In the genomic region with DNA sequence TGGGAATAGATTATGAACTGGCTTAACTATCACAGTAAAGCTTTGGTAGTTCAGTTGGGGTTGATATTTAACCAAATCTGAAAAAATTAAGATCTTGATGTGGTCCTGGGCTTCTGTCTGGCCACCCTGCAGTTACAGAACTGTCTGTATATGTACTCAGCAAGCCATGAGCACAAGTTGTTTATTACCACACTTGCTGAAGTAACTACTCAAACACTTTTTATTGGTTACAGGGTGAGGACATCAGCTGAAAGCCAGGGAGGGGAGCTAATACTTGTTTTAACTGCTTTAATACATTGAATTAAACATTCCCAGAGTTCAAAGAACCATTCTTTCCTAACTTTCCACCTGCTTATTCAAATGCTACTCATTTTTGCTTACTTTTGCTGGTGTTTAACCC, we compare ENCODE assay signal across 16 cellular contexts. TPM values are rescaled to one million over a fixed set of nuclear protein-coding genes. Genes with fewer than 3 reads are reported as not detected.
"Had no signal": no experiment of that assay in that cellular context is flagged by ENCODE, and none has a peak within 500 bp of the region (broad histone marks: within the 10 kb centered on the region; RNA-seq: fewer than 3 reads in every experiment).

No MANE protein-coding gene starts in this region.

- H3K4me1 ChIP-seq: esophagus squamous epithelium, neural progenitor cell, psoas muscle, spleen, transverse colon, upper lobe of right lung, vagina had no signal

- H2AFZ ChIP-seq: neural progenitor cell had no signal

- DNase-seq: cortex of kidney; effector memory CD8-positive, alpha-beta T cell; erythroblast; esophagus squamous epithelium; left ventricle myocardium superior; naive thymus-derived CD4-positive, alpha-beta T cell; psoas muscle; right cardiac atrium; sigmoid colon; spleen; stimulated activated naive B cell treated with anti-CD40 and anti-IgM and Interleukin-4, amounts not matched to agents 10 μg/mL and 1 μg/mL and 100 μg/mL, for 72 hours; transverse colon; upper lobe of right lung had no signal

- H3K36me3 ChIP-seq: esophagus squamous epithelium, neural progenitor cell, sigmoid colon, spleen, transverse colon, upper lobe of right lung, vagina had no signal

- H3K27me3 ChIP-seq: esophagus squamous epithelium, neural progenitor cell, sigmoid colon, spleen, transverse colon, upper lobe of right lung, vagina had no signal

- H3K27ac ChIP-seq: esophagus squamous epithelium, neural progenitor cell, psoas muscle, spleen, transverse colon, upper lobe of right lung, vagina had no signal

- H3K9ac ChIP-seq: neural progenitor cell had no signal

- H3K4me2 ChIP-seq: neural progenitor cell had no signal

- H3K4me3 ChIP-seq: esophagus squamous epithelium, lung, neural progenitor cell, psoas muscle, sigmoid colon, spleen, transverse colon, upper lobe of right lung, vagina had no signal

- H3K9me3 ChIP-seq: esophagus squamous epithelium, psoas muscle, sigmoid colon, spleen, transverse colon, upper lobe of right lung, vagina had no signal

- ATAC-seq: effector memory CD8-positive, alpha-beta T cell; left ventricle myocardium superior; naive thymus-derived CD4-positive, alpha-beta T cell; psoas muscle; right cardiac atrium; stimulated activated naive B cell treated with anti-CD40 and anti-IgM and Interleukin-4, amounts not matched to agents 10 μg/mL and 1 μg/mL and 100 μg/mL, for 72 hours; upper lobe of right lung had no signal

RNA-seq across cellular contexts. Expression of a gene that starts 29.4 kb away (rescaled TPM):
- total RNA-seq: naive thymus-derived CD4-positive, alpha-beta T cell had no signal
- polyA plus RNA-seq: naive thymus-derived CD4-positive, alpha-beta T cell had no signal
